7 cellular contexts compared by ENCODE assay signal in genomic region chr3:183637633-183638032, GRCh38. TPM values are rescaled to one million over a fixed set of nuclear protein-coding genes. Genes with fewer than 3 reads are reported as not detected.
DNase-seq lines count a peak whose midpoint lies in the region; ATAC-seq and TF ChIP-seq lines count a peak whose summit lies in the region.
"Not testable (repeated sequence)": the region's sequence is repeated elsewhere in the genome, so short reads cannot be mapped to it uniquely, and the experiment has no call there.

No MANE protein-coding gene starts in this region.

- DNase-seq in GM23248; SK-N-MC (ENCODE audit: low read depth, low spot score); hepatocyte (ENCODE audit: low spot score); naive B cell: not testable (repeated sequence)
- peak; percentile 23 for DNase-seq in colonic mucosa

- H3F3A ChIP-seq in GM23248 (ENCODE audit: insufficient read depth), result not testable (repeated sequence)

- not testable (repeated sequence) for ATAC-seq in activated T-helper 17 cell treated with anti-CD3 and anti-CD28 coated beads, Interleukin-2, amount 50 U/mL, for 72 hours (replicated peaks); naive B cell (ENCODE audit: low read depth in 2 of 2)

- not testable (repeated sequence) for H3K27me3 ChIP-seq in GM23248 (replicated peaks; ENCODE audit: insufficient read depth); colonic mucosa; hepatocyte; skeletal muscle satellite cell (ENCODE audit: control insufficient read depth, insufficient read depth, low read length)

- H3K27ac Mint-ChIP-seq in activated T-helper 17 cell treated with anti-CD3 and anti-CD28 coated beads, Interleukin-2, amount 50 U/mL, for 72 hours, result peak overlapping the region; percentile 92
- peak overlapping the region; percentile 44 to 97 (median 92) for H3K27ac Mint-ChIP-seq in naive B cell

- peaks cover 53% of the 10 kb centered on the region for H3K79me2 ChIP-seq in GM23248 (ENCODE audit: insufficient read depth)
- H3K79me2 ChIP-seq in hepatocyte, result peaks cover 58% of the 10 kb centered on the region

- not testable (repeated sequence) for H3K9me3 ChIP-seq in GM23248 (ENCODE audit: low read depth); SK-N-MC (ENCODE audit: low read depth, low read length); colonic mucosa; hepatocyte (ENCODE audit: low read depth); skeletal muscle satellite cell (replicated peaks; ENCODE audit: low read length)

- H3K4me2 ChIP-seq in GM23248 (ENCODE audit: unreplicated experiment), result not testable (repeated sequence)
- peak overlapping the region; percentile 82 for H3K4me2 ChIP-seq in hepatocyte
- H3K4me2 ChIP-seq in skeletal muscle satellite cell (ENCODE audit: low read length), result peak overlapping the region; percentile 96

- 86 to 89% methylated on average over 14 of the region's 14 CpGs for WGBS in GM23248 (ENCODE audit: low coverage in 1 of 2, low lambda C conversion rate in 2 of 2, missing lambda C conversion rate in 2 of 2), 2 experiments
- 90% methylated on average over 14 of the region's 14 CpGs for WGBS in hepatocyte (ENCODE audit: low lambda C conversion rate, missing lambda C conversion rate)

- H3K9me3 Mint-ChIP-seq in activated T-helper 17 cell treated with anti-CD3 and anti-CD28 coated beads, Interleukin-2, amount 50 U/mL, for 72 hours; naive B cell: not testable (repeated sequence)

- H3K4me3 ChIP-seq in GM23248 (peak overlapping the region; percentile 82), SK-N-MC (peak overlapping the region; percentile 84)
- not testable (repeated sequence) for H3K4me3 ChIP-seq in colonic mucosa; hepatocyte; skeletal muscle satellite cell (ENCODE audit: low read length)

- H3K36me3 Mint-ChIP-seq in activated T-helper 17 cell treated with anti-CD3 and anti-CD28 coated beads, Interleukin-2, amount 50 U/mL, for 72 hours (ENCODE audit: low read depth), result not testable (repeated sequence)
- peaks cover 5 to 14% of the 10 kb centered on the region in 2 donors for H3K36me3 Mint-ChIP-seq in naive B cell

- H4K20me1 ChIP-seq in GM23248 (ENCODE audit: insufficient read depth), result not testable (repeated sequence)
- peaks cover 52% of the 10 kb centered on the region for H4K20me1 ChIP-seq in hepatocyte (ENCODE audit: insufficient read depth, poor library complexity, severe bottlenecking)

- not testable (repeated sequence) for H3K9me2 ChIP-seq in GM23248 (ENCODE audit: insufficient read depth); hepatocyte (replicated peaks; ENCODE audit: insufficient read depth)

- H3K9ac ChIP-seq in GM23248, result peak overlapping the region; percentile 91
- H3K9ac ChIP-seq in SK-N-MC (ENCODE audit: insufficient read length); colonic mucosa (ENCODE audit: low read depth in 2 of 2, low read length in 2 of 2); skeletal muscle satellite cell (ENCODE audit: low read depth, low read length): not testable (repeated sequence)

- peak overlapping the region; percentile 91 for H3K4me3 Mint-ChIP-seq in activated T-helper 17 cell treated with anti-CD3 and anti-CD28 coated beads, Interleukin-2, amount 50 U/mL, for 72 hours
- H3K4me3 Mint-ChIP-seq in naive B cell, result peak overlapping the region in 7 of 8 donors; percentile 91 to 97 (median 97)

- in situ Hi-C loops in GM23248 (cut with MboI), result not testable (repeated sequence)

- TF ChIP-seq CTCF in colonic mucosa (IDR thresholded peaks at IDR 0.05); hepatocyte (IDR thresholded peaks at IDR 0.05; ENCODE audit: poor library complexity): not testable (repeated sequence)

- not testable (repeated sequence) for H3K27me3 Mint-ChIP-seq in activated T-helper 17 cell treated with anti-CD3 and anti-CD28 coated beads, Interleukin-2, amount 50 U/mL, for 72 hours; naive B cell

- peak overlapping the region; percentile 99 for H2AFZ ChIP-seq in GM23248
- not testable (repeated sequence) for H2AFZ ChIP-seq in hepatocyte

- not testable (repeated sequence) for H3K36me3 ChIP-seq in GM23248 (ENCODE audit: low read depth); SK-N-MC (ENCODE audit: insufficient read depth, low read length); colonic mucosa; hepatocyte (replicated peaks; ENCODE audit: insufficient read depth, low read depth); skeletal muscle satellite cell (ENCODE audit: insufficient read depth, low read length)

- intact Hi-C loops in colonic mucosa (cut with DNase I), result not testable (repeated sequence)

- not testable (repeated sequence) for H3K27ac ChIP-seq in GM23248
- peak overlapping the region; percentile 65 for H3K27ac ChIP-seq in SK-N-MC
- H3K27ac ChIP-seq in colonic mucosa, result peak overlapping the region; percentile 99
- peak overlapping the region; percentile 98 for H3K27ac ChIP-seq in hepatocyte

- H3K4me1 Mint-ChIP-seq in activated T-helper 17 cell treated with anti-CD3 and anti-CD28 coated beads, Interleukin-2, amount 50 U/mL, for 72 hours, result peaks cover 16% of the 10 kb centered on the region
- H3K4me1 Mint-ChIP-seq in naive B cell, result peaks cover 22 to 44% (median 35%) of the 10 kb centered on the region in 3 donors

- not testable (repeated sequence) for H3K4me1 ChIP-seq in GM23248 (ENCODE audit: insufficient read depth); colonic mucosa; skeletal muscle satellite cell (ENCODE audit: control insufficient read depth, insufficient read depth, low read length)
- H3K4me1 ChIP-seq in hepatocyte (ENCODE audit: insufficient read depth), result peaks cover 13% of the 10 kb centered on the region

RNA-seq across cellular contexts. Expression of gene KLHL24, which starts 2.2 kb away (rescaled TPM):
- 13.2 and 18.3 TPM in 2 replicates for total RNA-seq in GM23248 (2014; rRNA removed; shearing (Covaris generic))
- polyA plus RNA-seq in GM23248 (2016; fragmentation: Nextera tagmentation; extraction: Ambion mirVana), result 10.1 and 11.7 TPM in 2 replicates
- total RNA-seq in activated T-helper 17 cell treated with anti-CD3 and anti-CD28 coated beads, Interleukin-2, amount 50 U/mL, for 72 hours, result 10 to 100 TPM in 1 of 2 donors, 1 to 10 TPM in 1; 7.7 to 25.1 TPM
- 10 to 100 TPM; 25.1 to 64.2 TPM for total RNA-seq in colonic mucosa
- 106 and 107 TPM in 2 replicates for total RNA-seq in hepatocyte
- 29.6 and 29.7 TPM in 2 replicates for polyA plus RNA-seq in hepatocyte
- polyA plus RNA-seq in naive B cell (ENCODE audit: low read depth in 6 of 6), result 10 to 100 TPM; 46.7 to 84.9 (median 65.3) TPM
- 14.2 and 17.5 TPM in 2 replicates for total RNA-seq in skeletal muscle satellite cell (2012; rRNA removed)

RNA-seq across cellular contexts. Expression of gene YEATS2, which starts 60.0 kb away (rescaled TPM):
- 29.6 and 34.7 TPM in 2 replicates for total RNA-seq in GM23248 (2014; rRNA removed; shearing (Covaris generic))
- polyA plus RNA-seq in GM23248 (2016; fragmentation: Nextera tagmentation; extraction: Ambion mirVana) (11.0 and 14.0 TPM in 2 replicates), hepatocyte (9.8 and 12.5 TPM in 2 replicates), naive B cell (ENCODE audit: low read depth in 6 of 6) (1 to 10 TPM; 2.5 to 7.3 (median 3.9) TPM)
- 100 to 1,000 TPM in 1 of 2 donors, 10 to 100 TPM in 1; 62.2 to 120 TPM for total RNA-seq in activated T-helper 17 cell treated with anti-CD3 and anti-CD28 coated beads, Interleukin-2, amount 50 U/mL, for 72 hours
- total RNA-seq in colonic mucosa (10 to 100 TPM; 17.3 to 25.2 TPM), hepatocyte (19.9 and 21.5 TPM in 2 replicates)
- total RNA-seq in skeletal muscle satellite cell (2012; rRNA removed), result 32.4 and 38.2 TPM in 2 replicates
